ENCODE assay signal across 1 cellular context in the genomic region with DNA sequence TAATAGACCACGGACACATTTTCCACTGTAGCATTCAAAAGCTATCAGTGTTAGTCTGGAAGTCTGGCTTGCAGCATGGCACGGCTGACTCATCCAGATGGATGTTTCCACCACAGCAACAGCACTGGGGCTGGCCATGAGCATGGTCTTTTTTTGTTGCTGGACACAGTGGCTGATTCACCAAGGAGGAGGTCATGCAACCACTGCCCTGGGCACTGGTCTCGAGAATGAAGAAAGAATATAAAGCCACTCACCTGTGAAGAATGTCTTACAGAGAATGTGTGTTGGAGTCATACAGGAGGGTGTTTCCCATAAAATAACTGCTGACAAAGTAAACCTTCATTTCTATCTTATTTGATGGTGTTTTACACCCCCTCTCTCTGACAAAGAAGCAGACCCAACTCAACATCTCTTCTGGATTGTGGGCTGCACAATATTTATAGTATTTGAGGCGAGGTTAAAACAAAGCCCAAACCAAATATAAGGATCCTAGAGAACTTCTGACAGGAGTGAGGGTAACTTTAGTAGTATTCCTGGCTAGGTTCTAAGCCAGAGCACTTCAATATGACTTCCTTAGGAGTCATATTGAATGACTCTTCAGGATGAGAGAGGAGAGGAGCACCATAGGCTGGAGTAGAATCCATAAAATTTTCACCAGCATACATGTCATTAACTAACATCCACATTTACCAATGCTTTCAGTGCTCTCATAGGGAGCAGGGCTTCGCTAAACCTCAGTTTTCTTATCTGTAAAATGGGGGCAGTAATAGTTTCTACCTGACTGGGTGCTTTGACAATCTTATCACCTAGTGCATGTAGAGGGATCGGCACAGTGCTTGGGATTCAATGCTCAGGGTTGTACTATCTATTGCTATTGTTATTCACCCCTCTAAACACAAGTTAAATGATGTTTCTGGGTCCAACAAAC.
TF ChIP-seq lines count a peak whose summit lies in the region.

No MANE protein-coding gene starts in this region.

TF ChIP-seq in endothelial cell of umbilical vein, 7 proteins besides CTCF, POLR2A, EP300 and RAD21 (continued from another document):
- peak; percentile 72 for TF ChIP-seq POLR2AphosphoS5 (IDR thresholded peaks at IDR 0.05; ENCODE audit: insufficient read depth, low read depth, low read length)
